Comparison of ENCODE assay signal across 23 cellular contexts in the genomic region with DNA sequence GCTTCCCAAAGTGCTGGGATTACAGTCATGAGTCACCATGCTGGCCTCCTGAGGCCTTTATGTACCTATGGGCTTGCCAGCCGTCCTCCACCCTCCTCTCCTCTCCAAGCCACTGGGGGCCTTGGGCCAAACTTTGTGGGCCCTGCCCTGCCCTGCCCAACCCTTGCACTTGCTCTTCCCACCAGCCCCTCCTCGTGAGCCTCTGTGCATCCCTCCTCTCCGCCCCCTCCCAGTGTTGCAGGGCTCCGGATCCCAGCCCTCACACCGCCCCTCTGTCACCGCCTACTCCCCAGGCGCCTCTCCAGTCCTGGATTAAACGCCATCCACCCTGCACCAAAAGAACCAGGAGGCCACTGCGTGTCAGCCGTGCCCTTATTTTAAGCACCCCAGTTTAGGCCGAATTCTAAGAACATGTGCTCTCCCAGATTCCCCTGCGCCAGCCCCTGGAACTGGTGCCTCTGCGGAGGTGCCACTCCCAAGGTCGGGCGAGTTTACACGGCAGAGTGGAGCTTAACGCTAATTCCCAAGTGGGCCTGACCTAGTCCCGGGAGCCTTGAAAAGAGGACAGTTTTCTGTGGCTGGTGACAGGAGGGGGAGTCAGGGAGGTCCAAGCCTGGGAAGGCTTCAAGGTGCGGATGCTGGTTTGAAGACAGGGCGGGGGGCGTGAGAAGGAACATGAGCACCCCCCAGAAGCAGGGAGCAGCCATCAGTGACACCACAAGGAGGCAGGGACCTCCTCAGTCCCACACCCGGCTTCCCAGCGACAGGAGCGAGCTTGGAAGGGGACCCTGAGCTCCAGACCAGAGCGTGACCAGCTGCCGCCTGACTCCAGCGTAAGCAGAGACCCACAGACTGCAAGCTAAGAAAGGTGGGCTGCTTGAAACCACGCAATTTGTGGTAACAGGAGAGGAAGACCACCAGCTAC. TPM values are rescaled to one million over a fixed set of nuclear protein-coding genes. Genes with fewer than 3 reads are reported as not detected.
DNase-seq lines count a peak whose midpoint lies in the region; TF ChIP-seq lines count a peak whose summit lies in the region.
"Had no signal": no experiment of that assay in that cellular context is flagged by ENCODE, and none has a peak within 500 bp of the region (broad histone marks: within the 10 kb centered on the region; RNA-seq: fewer than 3 reads in every experiment).

No MANE protein-coding gene starts in this region.

- no peaks in the 10 kb centered on the region for H3K4me1 ChIP-seq in HEK293 (ENCODE audit: control insufficient read depth, insufficient read depth, low read length)
- H3K4me1 ChIP-seq in esophagus (ENCODE audit: control insufficient read depth in 2 of 2, insufficient read depth in 2 of 2, low read length in 1 of 2) = peaks cover 0 to 13% of the 10 kb centered on the region in 2 donors
- H3K4me1 ChIP-seq: adrenal gland, tibial artery had no signal

- peaks cover 18% of the 10 kb centered on the region for H3K4me1 Mint-ChIP-seq in nephron progenitor cell
- H3K4me1 Mint-ChIP-seq in activated CD4-positive, alpha-beta memory T cell treated with anti-CD3 and anti-CD28 coated beads, Interleukin-2, amount 10 ng/mL, durations not matched to agents 7 days and 5 days = peaks cover 13% of the 10 kb centered on the region

- H3K27me3 Mint-ChIP-seq in nephron progenitor cell (ENCODE audit: low read depth, poor library complexity) = peaks cover 64% of the 10 kb centered on the region
- peaks cover 5% of the 10 kb centered on the region for H3K27me3 Mint-ChIP-seq in activated CD4-positive, alpha-beta memory T cell treated with anti-CD3 and anti-CD28 coated beads, Interleukin-2, amount 10 ng/mL, durations not matched to agents 7 days and 5 days

- H3K36me3 ChIP-seq in HEK293 (ENCODE audit: control insufficient read depth in 2 of 2, insufficient read depth in 1 of 2, low read length in 2 of 2) = no peaks in the 10 kb centered on the region
- no peaks in the 10 kb centered on the region for H3K36me3 ChIP-seq in esophagus (ENCODE audit: control insufficient read depth in 2 of 2, insufficient read depth in 2 of 2, low read length in 1 of 2)
- H3K36me3 ChIP-seq: adrenal gland, neural progenitor cell, tibial artery had no signal

- TF ChIP-seq CTCF in HEK293 (tag by site-specific recombination; IDR thresholded peaks at IDR 0.05) = no peak
- no peak for TF ChIP-seq CTCF in nephron progenitor cell (IDR thresholded peaks at IDR 0.05)

- H3K4me3 ChIP-seq in HEK293 (ENCODE audit: low read depth, low read length) = no peak overlapping the region
- no peak overlapping the region for H3K4me3 ChIP-seq in esophagus (ENCODE audit: low read depth in 1 of 2, low read length in 2 of 2)
- H3K4me3 ChIP-seq: adrenal gland, GM12878, neural progenitor cell, tibial artery had no signal

- no peaks in the 10 kb centered on the region for H3K9me3 ChIP-seq in HEK293 (ENCODE audit: control insufficient read depth, insufficient read depth, low read depth, low read length)
- no peaks in the 10 kb centered on the region for H3K9me3 ChIP-seq in esophagus (ENCODE audit: control insufficient read depth in 2 of 2, insufficient read depth in 1 of 2, low read depth in 1 of 2, low read length in 1 of 2)
- H3K9me3 ChIP-seq: adrenal gland, tibial artery had no signal

- WGBS in esophagus, 2 donors = 62 to 69% methylated on average over 28 of the region's 28 CpGs

- no peaks in the 10 kb centered on the region for H3K27me3 ChIP-seq in esophagus (ENCODE audit: control insufficient read depth in 1 of 2, insufficient read depth in 2 of 2, low read length in 2 of 2)
- H3K27me3 ChIP-seq: adrenal gland had no signal

- H3K9me3 Mint-ChIP-seq in nephron progenitor cell = no peaks in the 10 kb centered on the region
- no peaks in the 10 kb centered on the region for H3K9me3 Mint-ChIP-seq in activated CD4-positive, alpha-beta memory T cell treated with anti-CD3 and anti-CD28 coated beads, Interleukin-2, amount 10 ng/mL, durations not matched to agents 7 days and 5 days
- H3K9me3 Mint-ChIP-seq: brain; CD8-positive, alpha-beta memory T cell; stimulated activated naive CD8-positive, alpha-beta T cell treated with anti-CD3 and anti-CD28 coated beads, Interleukin-15, amount 100 ng/mL, for 72 hours had no signal

- no peak overlapping the region for H3K27ac ChIP-seq in HEK293 (ENCODE audit: extremely low read depth, low read depth, low read length)
- peak overlapping the region; percentile 76 to 89 for H3K27ac ChIP-seq in esophagus (ENCODE audit: low read depth in 2 of 2, low read length in 1 of 2)
- H3K27ac ChIP-seq: adrenal gland, neural progenitor cell, tibial artery had no signal

- peak overlapping the region; percentile 72 for H3K27ac Mint-ChIP-seq in nephron progenitor cell
- no peak overlapping the region for H3K27ac Mint-ChIP-seq in activated CD4-positive, alpha-beta memory T cell treated with anti-CD3 and anti-CD28 coated beads, Interleukin-2, amount 10 ng/mL, durations not matched to agents 7 days and 5 days
- H3K27ac Mint-ChIP-seq: brain; CD8-positive, alpha-beta memory T cell; neural progenitor cell; stimulated activated naive CD8-positive, alpha-beta T cell treated with anti-CD3 and anti-CD28 coated beads, Interleukin-15, amount 100 ng/mL, for 72 hours had no signal

- no peak overlapping the region for H3K4me3 Mint-ChIP-seq in nephron progenitor cell
- H3K4me3 Mint-ChIP-seq in activated CD4-positive, alpha-beta memory T cell treated with anti-CD3 and anti-CD28 coated beads, Interleukin-2, amount 10 ng/mL, durations not matched to agents 7 days and 5 days = no peak overlapping the region
- H3K4me3 Mint-ChIP-seq: brain; CD8-positive, alpha-beta memory T cell; neural progenitor cell had no signal

- CTCF ChIA-PET in HEK293 (lab: Yijun Ruan, JAX) = interaction anchor here (0.6 to 8.3 kb wide), 4 partner anchors 46 to 88 kb away, joined by 3 to 109 read pairs (median 5); no protein-coding TSS in a partner anchor
- CTCF ChIA-PET in activated CD4-positive, alpha-beta memory T cell treated with anti-CD3 and anti-CD28 coated beads, Interleukin-2, amount 10 ng/mL, durations not matched to agents 7 days and 5 days (lab: Charles Lee) = interaction anchor here (4.6 kb wide), 1 partner anchor 13 kb away, joined by 14 read pairs; no protein-coding TSS in a partner anchor

- DNase-seq in D341Med (ENCODE audit: low spot score) (peak; percentile 81), nephron progenitor cell (no peak), HK-2 (ENCODE audit: unreplicated experiment) (no peak), kidney glomerular epithelial cell (lab: John Stamatoyannopoulos, UW) (no peak)
- no peak for DNase-seq in activated CD4-positive, alpha-beta memory T cell treated with anti-CD3 and anti-CD28 coated beads, Interleukin-2, amount 10 ng/mL, durations not matched to agents 7 days and 5 days
- DNase-seq: activated CD8-positive, alpha-beta memory T cell treated with anti-CD3 and anti-CD28 coated beads for 24 hours; activated naive CD4-positive, alpha-beta T cell; activated T-cell treated with anti-CD3 and anti-CD28 coated beads, Interleukin-2, amount 50 U/mL, for 1 hour; CD8-positive, alpha-beta memory T cell; effector CD8-positive, alpha-beta T cell; erythroblast; islet precursor cell; KG1; NCI-H510A; stimulated activated naive CD8-positive, alpha-beta T cell treated with anti-CD3 and anti-CD28 coated beads, Interleukin-15, amount 100 ng/mL, for 72 hours had no signal

- POLR2A ChIA-PET in HEK293 (lab: Yijun Ruan, JAX) = no interaction called here
- POLR2A ChIA-PET in activated CD4-positive, alpha-beta memory T cell treated with anti-CD3 and anti-CD28 coated beads, Interleukin-2, amount 10 ng/mL, durations not matched to agents 7 days and 5 days (lab: Charles Lee) = interaction anchor here (1.0 to 6.3 kb wide), 4 partner anchors 14 to 23 kb away, joined by 3 to 52 read pairs (median 4); a partner anchor contains a TSS

- no peaks in the 10 kb centered on the region for H3K36me3 Mint-ChIP-seq in nephron progenitor cell (ENCODE audit: low read depth)
- no peaks in the 10 kb centered on the region for H3K36me3 Mint-ChIP-seq in activated CD4-positive, alpha-beta memory T cell treated with anti-CD3 and anti-CD28 coated beads, Interleukin-2, amount 10 ng/mL, durations not matched to agents 7 days and 5 days (ENCODE audit: low read depth)
- H3K36me3 Mint-ChIP-seq: brain, neural progenitor cell had no signal

TF ChIP-seq in HEK293, 187 proteins besides CTCF, POLR2A, EP300 and RAD21 (continues in another document):
- peak; percentile 94 for TF ChIP-seq ZFHX2 (tag by site-specific recombination; conservative IDR thresholded peaks at IDR 0.05)
- TF ChIP-seq, protein P1, sequence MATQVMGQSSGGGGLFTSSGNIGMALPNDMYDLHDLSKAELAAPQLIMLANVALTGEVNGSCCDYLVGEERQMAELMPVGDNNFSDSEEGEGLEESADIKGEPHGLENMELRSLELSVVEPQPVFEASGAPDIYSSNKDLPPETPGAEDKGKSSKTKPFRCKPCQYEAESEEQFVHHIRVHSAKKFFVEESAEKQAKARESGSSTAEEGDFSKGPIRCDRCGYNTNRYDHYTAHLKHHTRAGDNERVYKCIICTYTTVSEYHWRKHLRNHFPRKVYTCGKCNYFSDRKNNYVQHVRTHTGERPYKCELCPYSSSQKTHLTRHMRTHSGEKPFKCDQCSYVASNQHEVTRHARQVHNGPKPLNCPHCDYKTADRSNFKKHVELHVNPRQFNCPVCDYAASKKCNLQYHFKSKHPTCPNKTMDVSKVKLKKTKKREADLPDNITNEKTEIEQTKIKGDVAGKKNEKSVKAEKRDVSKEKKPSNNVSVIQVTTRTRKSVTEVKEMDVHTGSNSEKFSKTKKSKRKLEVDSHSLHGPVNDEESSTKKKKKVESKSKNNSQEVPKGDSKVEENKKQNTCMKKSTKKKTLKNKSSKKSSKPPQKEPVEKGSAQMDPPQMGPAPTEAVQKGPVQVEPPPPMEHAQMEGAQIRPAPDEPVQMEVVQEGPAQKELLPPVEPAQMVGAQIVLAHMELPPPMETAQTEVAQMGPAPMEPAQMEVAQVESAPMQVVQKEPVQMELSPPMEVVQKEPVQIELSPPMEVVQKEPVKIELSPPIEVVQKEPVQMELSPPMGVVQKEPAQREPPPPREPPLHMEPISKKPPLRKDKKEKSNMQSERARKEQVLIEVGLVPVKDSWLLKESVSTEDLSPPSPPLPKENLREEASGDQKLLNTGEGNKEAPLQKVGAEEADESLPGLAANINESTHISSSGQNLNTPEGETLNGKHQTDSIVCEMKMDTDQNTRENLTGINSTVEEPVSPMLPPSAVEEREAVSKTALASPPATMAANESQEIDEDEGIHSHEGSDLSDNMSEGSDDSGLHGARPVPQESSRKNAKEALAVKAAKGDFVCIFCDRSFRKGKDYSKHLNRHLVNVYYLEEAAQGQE (tag by site-specific recombination; IDR thresholded peaks at IDR 0.05) = no peak

RNA-seq across cellular contexts. Expression of a gene that starts 21.2 kb away (rescaled TPM):
- 10 to 100 TPM; 23.5 to 24.7 TPM for polyA plus RNA-seq in esophagus
- total RNA-seq in activated CD4-positive, alpha-beta memory T cell treated with anti-CD3 and anti-CD28 coated beads, Interleukin-2, amount 10 ng/mL, durations not matched to agents 7 days and 5 days = 10 to 100 TPM; 57.1 to 57.5 TPM

RNA-seq across cellular contexts. Expression of a gene that starts 23.1 kb away (rescaled TPM):
- polyA plus RNA-seq in esophagus = under 1 TPM; 0.42 to 0.47 TPM
- total RNA-seq in activated CD4-positive, alpha-beta memory T cell treated with anti-CD3 and anti-CD28 coated beads, Interleukin-2, amount 10 ng/mL, durations not matched to agents 7 days and 5 days = 10 to 100 TPM; 51.2 to 51.4 TPM
- total RNA-seq: SK-MEL-5 had no signal

RNA-seq across cellular contexts. Expression of a gene that starts 56.5 kb away (rescaled TPM):
- polyA plus RNA-seq in esophagus = 1 to 10 TPM; 6.5 to 8.3 TPM
- total RNA-seq in activated CD4-positive, alpha-beta memory T cell treated with anti-CD3 and anti-CD28 coated beads, Interleukin-2, amount 10 ng/mL, durations not matched to agents 7 days and 5 days = under 1 TPM; 0.38 to 0.68 TPM
